ENCODE assay signal across 11 cellular contexts in the genomic region with DNA sequence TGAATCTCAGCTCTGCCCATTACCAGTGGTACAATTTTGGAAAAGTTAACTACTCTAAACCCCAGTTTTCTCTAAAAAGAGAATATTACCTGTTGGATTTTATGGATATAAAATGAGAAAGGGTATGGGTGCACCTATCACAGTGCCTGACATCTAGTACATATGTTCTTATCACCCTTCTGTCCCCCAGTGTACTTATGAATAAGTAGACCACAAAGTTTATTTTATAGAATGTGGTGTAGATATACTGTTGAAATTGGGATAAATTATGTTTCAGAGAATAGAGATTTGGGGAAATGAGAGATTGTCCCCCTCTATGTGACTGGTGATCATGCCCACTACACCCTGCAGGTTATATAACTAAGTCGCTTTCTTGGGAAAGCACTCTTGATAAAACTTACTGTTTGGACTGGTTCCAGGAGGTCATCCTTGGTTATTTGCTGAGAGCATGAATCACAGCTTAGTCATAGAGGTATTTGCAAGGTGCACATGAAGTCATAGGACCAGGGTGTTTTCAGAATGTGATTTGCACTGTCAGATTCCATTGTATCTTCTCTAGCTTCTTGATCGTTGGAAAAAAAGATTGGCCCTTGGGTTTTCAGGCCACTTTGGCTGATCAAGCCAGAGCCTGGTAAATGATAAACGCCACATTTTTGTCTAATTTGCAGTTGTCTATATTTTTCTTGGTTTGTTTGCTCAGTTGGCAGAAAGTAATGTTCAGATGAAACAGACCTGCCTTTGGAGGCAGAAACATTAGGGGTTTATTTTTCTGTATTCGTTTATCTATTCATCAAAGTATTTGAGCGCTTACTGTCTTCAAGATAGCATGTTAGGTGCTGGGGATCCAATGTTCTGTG. TPM values are rescaled to one million over a fixed set of nuclear protein-coding genes. Genes with fewer than 3 reads are reported as not detected.
A peak's percentile ranks its signal among the peaks of the same experiment; 100 is the strongest.
DNase-seq lines count a peak whose midpoint lies in the region; ATAC-seq and TF ChIP-seq lines count a peak whose summit lies in the region.
"Had no signal": no experiment of that assay in that cellular context is flagged by ENCODE, and none has a peak within 500 bp of the region (broad histone marks: within the 10 kb centered on the region; RNA-seq: fewer than 3 reads in every experiment).

No MANE protein-coding gene starts in this region.

- no peaks in the 10 kb centered on the region for H3K27me3 ChIP-seq in Caco-2 (replicated peaks; ENCODE audit: control insufficient read depth, insufficient read depth, low read length)
- H3K27me3 ChIP-seq in brain microvascular endothelial cell (replicated peaks) = no peaks in the 10 kb centered on the region
- H3K27me3 ChIP-seq in tibial nerve = no peaks in the 10 kb centered on the region
- H3K27me3 ChIP-seq: cardiac muscle cell had no signal

- TSS peak; percentile 72 for BruUV-seq in Caco-2 (replicated peaks; lab: Mats Ljungman, UMichigan)

- H3K9me3 ChIP-seq in Caco-2 (no peaks in the 10 kb centered on the region), tibial nerve (no peaks in the 10 kb centered on the region)

- TF ChIP-seq POLR2A in tibial nerve (IDR thresholded peaks at IDR 0.05) = no peak

- H3K27ac Mint-ChIP-seq in Caco-2 (ENCODE audit: unreplicated experiment) = peak overlapping the region; percentile 74

- in situ Hi-C loops in brain microvascular endothelial cell (cut with HindIII; ENCODE audit: low pct_ligation_motif_present, low sequenced_read_pairs) = no loop called here

- peaks cover 92% of the 10 kb centered on the region for H3K36me3 Mint-ChIP-seq in Caco-2 (ENCODE audit: insufficient read depth, unreplicated experiment)

- H3K27ac ChIP-seq in brain microvascular endothelial cell = no peak overlapping the region
- no peak overlapping the region for H3K27ac ChIP-seq in tibial nerve
- H3K27ac ChIP-seq: cardiac muscle cell had no signal

- H3K4me3 ChIP-seq in Caco-2 (ENCODE audit: low read depth, low read length) (no peak overlapping the region), brain microvascular endothelial cell (ENCODE audit: low read depth, low read length) (no peak overlapping the region), tibial nerve (no peak overlapping the region)
- H3K4me3 ChIP-seq: cardiac muscle cell had no signal

- no peak for TF ChIP-seq EP300 in tibial nerve (IDR thresholded peaks at IDR 0.05)

- no peaks in the 10 kb centered on the region for H3K27me3 Mint-ChIP-seq in Caco-2 (ENCODE audit: insufficient read depth, unreplicated experiment)

- WGBS in tibial nerve, 2 donors = 86 to 91% methylated on average over 5 of the region's 5 CpGs

- no peaks in the 10 kb centered on the region for H3K9me3 Mint-ChIP-seq in Caco-2 (ENCODE audit: unreplicated experiment)

- peak overlapping the region; percentile 66 for H3K4me3 Mint-ChIP-seq in Caco-2 (ENCODE audit: unreplicated experiment)

- H3K4me1 Mint-ChIP-seq in Caco-2 (ENCODE audit: low read depth, unreplicated experiment) = peaks cover 57% of the 10 kb centered on the region

- TF ChIP-seq CTCF in Caco-2 (IDR thresholded peaks at IDR 0.05; ENCODE audit: insufficient read depth in 1 of 2, low read depth in 1 of 2, low read length in 1 of 2, severe bottlenecking in 1 of 2, unreplicated experiment in 1 of 2) (no peak), brain microvascular endothelial cell (IDR thresholded peaks at IDR 0.05; ENCODE audit: low read depth, low read length, missing control alignments) (no peak), tibial nerve (IDR thresholded peaks at IDR 0.05) (no peak)

- peaks cover 65% of the 10 kb centered on the region for H3K4me1 ChIP-seq in Caco-2
- H3K4me1 ChIP-seq in tibial nerve = peaks cover 0 to 7% (median 0%) of the 10 kb centered on the region in 4 donors

- intact Hi-C loops in Caco-2 (cut with micrococcal nuclease; ENCODE audit: unreplicated experiment) = loop anchor here (1.0 to 2.0 kb wide), 3 partner anchors 22 to 160 kb away; no protein-coding TSS in a partner anchor

- CTCF ChIA-PET in Caco-2 (lab: Charles Lee) = interaction anchor here (0.6 to 1.3 kb wide), 4 partner anchors 8 to 23 kb away, joined by 3 to 4 read pairs (median 4); partner anchors contain the start of gene STX3

- POLR2A ChIA-PET in Caco-2 (lab: Charles Lee) = interaction anchor here (0.6 to 1.1 kb wide), 5 partner anchors 10 to 165 kb away, joined by 3 to 5 read pairs (median 3); no protein-coding TSS in a partner anchor

- H3K36me3 ChIP-seq in Caco-2 (ENCODE audit: control insufficient read depth, insufficient read depth, low read length) = peaks cover 7% of the 10 kb centered on the region; the same call in 1 of the 2 replicates
- H3K36me3 ChIP-seq in brain microvascular endothelial cell (replicated peaks) = peaks cover 12% of the 10 kb centered on the region
- H3K36me3 ChIP-seq in tibial nerve = peaks cover 0 to 42% (median 0%) of the 10 kb centered on the region in 3 donors

- DNase-seq in Caco-2 (peak; percentile 68 to 79), HuH-7.5 (ENCODE audit: low spot score) (peak; percentile 59), brain microvascular endothelial cell (peak; percentile 61), lung microvascular endothelial cell (ENCODE audit: low read depth in 2 of 2) (peak; percentile 23 to 93), NCI-H524 (lab: John Stamatoyannopoulos, UW) (no peak), NCI-H2171 treated with DMSO at 0.1 percent for 48 hours (lab: John Stamatoyannopoulos, UW) (no peak), tibial nerve (ENCODE audit: low spot score in 2 of 2) (no peak)
- DNase-seq: DMS153, posterior cingulate gyrus had no signal

- ATAC-seq in GM21390 (IDR thresholded peaks at IDR 0.05; ENCODE audit: unreplicated experiment) = no peak

RNA-seq across cellular contexts. Expression of gene STX3, which starts 21.3 kb away (rescaled TPM):
- total RNA-seq in Caco-2 (2022) (178 and 181 TPM in 2 replicates), lung microvascular endothelial cell (59.1 and 86.3 TPM in 2 replicates), tibial nerve (10 to 100 TPM; 11.3 to 31.2 (median 24.9) TPM)

RNA-seq across cellular contexts. Expression of gene MRPL16, which starts 34.1 kb away (rescaled TPM):
- total RNA-seq in Caco-2 (2022) (61.6 and 66.0 TPM in 2 replicates), lung microvascular endothelial cell (19.4 and 25.5 TPM in 2 replicates), tibial nerve (10 to 100 TPM; 30.0 to 41.0 (median 32.9) TPM)

Comparison
In these comparisons a context has a peak if more than half of its experiments do, and no peak if none do; other contexts are left out.
1. DNase-seq: peak in Caco-2 (2 of 2), HuH-7.5 (single experiment), brain microvascular endothelial cell (single experiment) and lung microvascular endothelial cell (2 of 2); none in NCI-H524 (0 of 2), NCI-H2171 treated with DMSO at 0.1 percent for 48 hours (single experiment) and tibial nerve (0 of 2).